In genomic region chr21:46096596-46096981, GRCh38 we compare ENCODE assay signal across 10 cellular contexts. TPM values are rescaled to one million over a fixed set of nuclear protein-coding genes. Genes with fewer than 3 reads are reported as not detected.
A peak's percentile ranks its signal among the peaks of the same experiment; 100 is the strongest.
DNase-seq lines count a peak whose midpoint lies in the region; ATAC-seq and TF ChIP-seq lines count a peak whose summit lies in the region.
"Had no signal": no experiment of that assay in that cellular context is flagged by ENCODE, and none has a peak within 500 bp of the region (broad histone marks: within the 10 kb centered on the region; RNA-seq: fewer than 3 reads in every experiment).

No MANE protein-coding gene starts in this region.

- no peaks in the 10 kb centered on the region for H3K36me3 ChIP-seq in H7 (replicated peaks; ENCODE audit: control insufficient read depth, insufficient read depth, low read length)
- H3K36me3 ChIP-seq: pancreas had no signal

- H3K4me3 ChIP-seq in AG10803 (ENCODE audit: low read length) (peak overlapping the region; percentile 74), H7 (ENCODE audit: insufficient read depth, low read depth, low read length) (no peak overlapping the region)

- peaks cover 3% of the 10 kb centered on the region for H3K36me3 Mint-ChIP-seq in effector memory CD8-positive, alpha-beta T cell (ENCODE audit: insufficient read depth)

- no peak for ATAC-seq in effector memory CD8-positive, alpha-beta T cell (replicated peaks)
- ATAC-seq in omental fat pad (ENCODE audit: low FRiP score) (no peak), GM19324 (IDR thresholded peaks at IDR 0.05; ENCODE audit: low FRiP score, unreplicated experiment) (no peak), HG03378 (IDR thresholded peaks at IDR 0.05; ENCODE audit: unreplicated experiment) (no peak), HG03025 (IDR thresholded peaks at IDR 0.05; ENCODE audit: low FRiP score, unreplicated experiment) (no peak)

- H3K4me3 Mint-ChIP-seq in effector memory CD8-positive, alpha-beta T cell, result peak overlapping the region; percentile 9 to 46

- H3K9me3 Mint-ChIP-seq in effector memory CD8-positive, alpha-beta T cell, result no peaks in the 10 kb centered on the region

- H3K4me1 Mint-ChIP-seq in effector memory CD8-positive, alpha-beta T cell (ENCODE audit: low read depth in 2 of 2), result peaks cover 9 to 15% of the 10 kb centered on the region in 2 donors

- peaks cover 13 to 44% of the 10 kb centered on the region in 2 donors for H3K27me3 Mint-ChIP-seq in effector memory CD8-positive, alpha-beta T cell

- peaks cover 7% of the 10 kb centered on the region for H3K27me3 ChIP-seq in H7 (ENCODE audit: control insufficient read depth, insufficient read depth, low read length)

- DNase-seq in AG10803 (ENCODE audit: low read depth) (no peak), H7 (peak; percentile 38), omental fat pad (ENCODE audit: low spot score) (peak; percentile 10)
- DNase-seq in effector memory CD8-positive, alpha-beta T cell, result no peak
- DNase-seq in effector CD4-positive, alpha-beta T cell, result no peak
- DNase-seq: DND-41 had no signal

- no peak for TF ChIP-seq CTCF in AG10803 (conservative IDR thresholded peaks at IDR 0.05; ENCODE audit: low read length)
- TF ChIP-seq CTCF in omental fat pad (IDR thresholded peaks at IDR 0.05), result no peak

- H3K27ac Mint-ChIP-seq in effector memory CD8-positive, alpha-beta T cell, result no peak overlapping the region

RNA-seq across cellular contexts. Expression of gene COL6A2, which starts 1.3 kb away (rescaled TPM):
- total RNA-seq in H7 (2014; rRNA removed; shearing (Covaris generic)), result 127 and 143 TPM in 2 replicates
- total RNA-seq in omental fat pad, result 1,000 to 10,000 TPM in 1 of 4 donors, 100 to 1,000 TPM in 3; 480 to 1,153 (median 616) TPM

RNA-seq across cellular contexts. Expression of gene FTCD, which starts 58.8 kb away (rescaled TPM):
- 1.6 TPM in 1 of 2 replicates, not detected in the other for total RNA-seq in H7 (2014; rRNA removed; shearing (Covaris generic))
- not detected for total RNA-seq in omental fat pad

Comparison
In these comparisons a context has a peak if more than half of its experiments do, and no peak if none do; other contexts are left out.
1. DNase-seq: peak in H7 (single experiment) and omental fat pad (single experiment); none in AG10803 (single experiment), effector memory CD8-positive, alpha-beta T cell (0 of 3) and effector CD4-positive, alpha-beta T cell (single experiment).